Comparison of ENCODE assay signal across 8 cellular contexts in genomic region chr1:147542549-147542857, GRCh38. TPM values are rescaled to one million over a fixed set of nuclear protein-coding genes. Genes with fewer than 3 reads are reported as not detected.
A peak's percentile ranks its signal among the peaks of the same experiment; 100 is the strongest.
DNase-seq lines count a peak whose midpoint lies in the region; ATAC-seq and TF ChIP-seq lines count a peak whose summit lies in the region.

No MANE protein-coding gene starts in this region.

- H3K4me1 Mint-ChIP-seq in activated CD4-positive, alpha-beta T cell treated with anti-CD3 and anti-CD28 coated beads for 36 hours: peaks cover 55% of the 10 kb centered on the region

- H3K9me3 ChIP-seq in ascending aorta (no peaks in the 10 kb centered on the region), thoracic aorta (no peaks in the 10 kb centered on the region)

- H3K27me3 Mint-ChIP-seq in activated CD4-positive, alpha-beta T cell treated with anti-CD3 and anti-CD28 coated beads for 36 hours: no peaks in the 10 kb centered on the region

- DNase-seq in activated CD4-positive, alpha-beta T cell treated with anti-CD3 and anti-CD28 coated beads for 36 hours: peak; percentile 34
- DNase-seq in activated CD4-positive, alpha-beta T cell treated with anti-CD3 and anti-CD28 coated beads, Interleukin-2, amount 50 U/mL, for 48 hours: no peak
- DNase-seq in ascending aorta (ENCODE audit: low spot score in 2 of 2) (no peak), thoracic aorta (ENCODE audit: low spot score) (no peak), posterior vena cava (ENCODE audit: low spot score) (no peak)
- DNase-seq in central memory CD4-positive, alpha-beta T cell: no peak

- H3K36me3 Mint-ChIP-seq in activated CD4-positive, alpha-beta T cell treated with anti-CD3 and anti-CD28 coated beads for 36 hours (ENCODE audit: low read depth): peaks cover 17% of the 10 kb centered on the region

- peak overlapping the region; percentile 89 to 94 for H3K27ac ChIP-seq in ascending aorta
- peak overlapping the region; percentile 93 for H3K27ac ChIP-seq in layer of hippocampus (ENCODE audit: low read depth, low read length)
- peak overlapping the region; percentile 92 to 97 for H3K27ac ChIP-seq in thoracic aorta

- no peaks in the 10 kb centered on the region for H3K27me3 ChIP-seq in ascending aorta
- no peaks in the 10 kb centered on the region for H3K27me3 ChIP-seq in layer of hippocampus (ENCODE audit: control insufficient read depth, insufficient read depth, low read length)
- no peaks in the 10 kb centered on the region for H3K27me3 ChIP-seq in thoracic aorta (replicated peaks; ENCODE audit: insufficient read depth)

- no peaks in the 10 kb centered on the region for H3K36me3 ChIP-seq in ascending aorta
- H3K36me3 ChIP-seq in thoracic aorta: no peaks in the 10 kb centered on the region

- no peak for ATAC-seq in activated CD4-positive, alpha-beta T cell treated with anti-CD3 and anti-CD28 coated beads for 36 hours
- ATAC-seq in thoracic aorta (ENCODE audit: insufficient number of reproducible peaks, low FRiP score, low read depth): no peak
- ATAC-seq in GM18873 (IDR thresholded peaks at IDR 0.05; ENCODE audit: low FRiP score, unreplicated experiment): no peak

- H3K4me3 Mint-ChIP-seq in activated CD4-positive, alpha-beta T cell treated with anti-CD3 and anti-CD28 coated beads for 36 hours: no peak overlapping the region

- no peak overlapping the region for H3K27ac Mint-ChIP-seq in activated CD4-positive, alpha-beta T cell treated with anti-CD3 and anti-CD28 coated beads for 36 hours

- intact Hi-C loops in activated CD4-positive, alpha-beta T cell treated with anti-CD3 and anti-CD28 coated beads for 36 hours (cut with DNase I, micrococcal nuclease): loop anchor here in 1 of 2 experiments (5.0 kb wide), 1 partner anchor 370 kb away; the partner anchor contains the start of gene PRKAB2
- intact Hi-C loops in ascending aorta (cut with DNase I): loop anchor here (2.0 to 5.0 kb wide), 4 partner anchors 84 to 370 kb away; partner anchors contain the start of gene PRKAB2
- intact Hi-C loops in posterior vena cava (cut with DNase I): loop anchor here in 1 of 2 donors (1.0 to 5.0 kb wide), 2 partner anchors 58 to 790 kb away; no protein-coding TSS in a partner anchor

- CTCF ChIA-PET in activated CD4-positive, alpha-beta T cell treated with anti-CD3 and anti-CD28 coated beads for 36 hours (lab: Charles Lee): interaction anchor here (1.0 kb wide), 1 partner anchor 84 kb away, joined by 4 read pairs; no protein-coding TSS in a partner anchor

- POLR2A ChIA-PET in activated CD4-positive, alpha-beta T cell treated with anti-CD3 and anti-CD28 coated beads for 36 hours (lab: Charles Lee): interaction anchor here (0.6 to 4.6 kb wide), 3 partner anchors 24 to 57 kb away, joined by 3 to 48 read pairs (median 3); no protein-coding TSS in a partner anchor

- peaks cover 0 to 25% of the 10 kb centered on the region in 2 donors for H3K4me1 ChIP-seq in ascending aorta
- H3K4me1 ChIP-seq in thoracic aorta (ENCODE audit: control insufficient read depth in 1 of 2, low read depth in 2 of 2): peaks cover 16 to 43% of the 10 kb centered on the region in 2 donors

- peaks cover 2% of the 10 kb centered on the region for H3K9me3 Mint-ChIP-seq in activated CD4-positive, alpha-beta T cell treated with anti-CD3 and anti-CD28 coated beads for 36 hours (ENCODE audit: low read depth)

- peak overlapping the region; percentile 73 for H3K4me3 ChIP-seq in ascending aorta
- peak overlapping the region; percentile 75 for H3K4me3 ChIP-seq in thoracic aorta

- TF ChIP-seq CTCF in ascending aorta (IDR thresholded peaks at IDR 0.05): no peak
- no peak for TF ChIP-seq CTCF in thoracic aorta (IDR thresholded peaks at IDR 0.05)

RNA-seq across cellular contexts. Expression of gene BCL9, which starts 1.2 kb away (rescaled TPM):
- total RNA-seq in activated CD4-positive, alpha-beta T cell treated with anti-CD3 and anti-CD28 coated beads for 36 hours: 10 to 100 TPM; 32.8 to 36.6 TPM
- 9.7 TPM for total RNA-seq in ascending aorta
- 10 to 100 TPM; 11.0 to 18.6 TPM for total RNA-seq in thoracic aorta
- total RNA-seq in posterior vena cava: 10 to 100 TPM; 25.0 to 26.6 TPM
